ENCODE assay signal across 1 cellular context in genomic region chr3:55647086-55647485, GRCh38.
TF ChIP-seq lines count a peak whose summit lies in the region.

No MANE protein-coding gene starts in this region.

TF ChIP-seq in H1, 55 proteins besides CTCF, POLR2A, EP300 and RAD21:
- no peak for TF ChIP-seq BACH1 (IDR thresholded peaks at IDR 0.05; ENCODE audit: low read length)
- TF ChIP-seq, protein P1, sequence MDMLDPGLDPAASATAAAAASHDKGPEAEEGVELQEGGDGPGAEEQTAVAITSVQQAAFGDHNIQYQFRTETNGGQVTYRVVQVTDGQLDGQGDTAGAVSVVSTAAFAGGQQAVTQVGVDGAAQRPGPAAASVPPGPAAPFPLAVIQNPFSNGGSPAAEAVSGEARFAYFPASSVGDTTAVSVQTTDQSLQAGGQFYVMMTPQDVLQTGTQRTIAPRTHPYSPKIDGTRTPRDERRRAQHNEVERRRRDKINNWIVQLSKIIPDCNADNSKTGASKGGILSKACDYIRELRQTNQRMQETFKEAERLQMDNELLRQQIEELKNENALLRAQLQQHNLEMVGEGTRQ (IDR thresholded peaks at IDR 0.05; ENCODE audit: low read length), result no peak
- no peak for TF ChIP-seq MAX (IDR thresholded peaks at IDR 0.05)
- no peak for TF ChIP-seq HDAC6 (IDR thresholded peaks at IDR 0.05; ENCODE audit: low read depth, low read length)
- no peak for TF ChIP-seq GABPA (IDR thresholded peaks at IDR 0.05; ENCODE audit: borderline replicate concordance, insufficient read depth, low read length)
- TF ChIP-seq KDM4A (IDR thresholded peaks at IDR 0.05; ENCODE audit: low read depth, low read length, severe bottlenecking), result no peak
- TF ChIP-seq SIRT6 (IDR thresholded peaks at IDR 0.05; ENCODE audit: low read length), result no peak
- no peak for TF ChIP-seq ASH2L (IDR thresholded peaks at IDR 0.05; ENCODE audit: low read length)
- TF ChIP-seq RNF2 (IDR thresholded peaks at IDR 0.05; ENCODE audit: borderline replicate concordance, low read depth, low read length, missing control alignments, poor library complexity, severe bottlenecking), result no peak
- no peak for TF ChIP-seq SP4 (IDR thresholded peaks at IDR 0.05; ENCODE audit: low read length)
